In genomic region chr4:173226401-173226888, GRCh38 we compare ENCODE assay signal across 15 cellular contexts. TPM values are rescaled to one million over a fixed set of nuclear protein-coding genes. Genes with fewer than 3 reads are reported as not detected.
DNase-seq lines count a peak whose midpoint lies in the region; ATAC-seq and TF ChIP-seq lines count a peak whose summit lies in the region.
"Had no signal": no experiment of that assay in that cellular context is flagged by ENCODE, and none has a peak within 500 bp of the region (broad histone marks: within the 10 kb centered on the region; RNA-seq: fewer than 3 reads in every experiment).

No MANE protein-coding gene starts in this region.

- H3K4me3 Mint-ChIP-seq in GM23338 (no peak overlapping the region), HFFc6 (no peak overlapping the region)
- H3K4me3 Mint-ChIP-seq: CD4-positive, CD25-positive, alpha-beta regulatory T cell; CD8-positive, alpha-beta memory T cell had no signal

- no peak overlapping the region for H2AFZ ChIP-seq in GM23338

- no peaks in the 10 kb centered on the region for H4K20me1 ChIP-seq in GM23338 (replicated peaks; ENCODE audit: insufficient read depth)

- H3K27ac ChIP-seq in 22Rv1 (peak overlapping the region; percentile 33; the same call in 1 of the 2 replicates), GM23338 (ENCODE audit: low read depth) (no peak overlapping the region), caudate nucleus (ENCODE audit: low read depth, low read length) (no peak overlapping the region)

- peak overlapping the region; percentile 60 for H3K4me2 ChIP-seq in GM23338

- H3K4me1 Mint-ChIP-seq in GM23338 (peaks cover 62% of the 10 kb centered on the region), HFFc6 (ENCODE audit: low read depth) (no peaks in the 10 kb centered on the region)

- DNase-seq in GM23338 (ENCODE audit: low spot score) (no peak), SK-MEL-5 (ENCODE audit: low read depth, low spot score) (peak; percentile 71), foreskin melanocyte (peak; percentile 62), HFFc6 (no peak), cerebellar cortex (ENCODE audit: low spot score) (no peak), caudate nucleus (lab: John Stamatoyannopoulos, UW) (no peak)
- DNase-seq: ACHN; BE2C; C1 segment of cervical spinal cord; Caco-2; CD4-positive, CD25-positive, alpha-beta regulatory T cell; CD8-positive, alpha-beta memory T cell; GOT3 had no signal

- no peaks in the 10 kb centered on the region for H3F3A ChIP-seq in GM23338 (replicated peaks; ENCODE audit: low read depth)

- ATAC-seq in GM23338: peak; percentile 55

- peaks cover 49% of the 10 kb centered on the region for H3K4me1 ChIP-seq in GM23338 (ENCODE audit: insufficient read depth)
- H3K4me1 ChIP-seq: BE2C, Caco-2, HAP-1 had no signal

- H3K27ac Mint-ChIP-seq in GM23338 (peak overlapping the region; percentile 70; the same call in 1 of the 2 replicates), HFFc6 (no peak overlapping the region)

- H3K4me3 ChIP-seq in GM23338: no peak overlapping the region
- H3K4me3 ChIP-seq: HAP-1 had no signal

- no peaks in the 10 kb centered on the region for H3K27me3 ChIP-seq in GM23338 (ENCODE audit: insufficient read depth)
- H3K27me3 ChIP-seq: BE2C had no signal

- peaks cover 2% of the 10 kb centered on the region for H3K27me3 Mint-ChIP-seq in GM23338 (ENCODE audit: insufficient read depth, low read depth, poor library complexity)
- no peaks in the 10 kb centered on the region for H3K27me3 Mint-ChIP-seq in HFFc6 (ENCODE audit: insufficient read depth)
- H3K27me3 Mint-ChIP-seq: CD4-positive, CD25-positive, alpha-beta regulatory T cell; CD8-positive, alpha-beta memory T cell had no signal

- H3K36me3 Mint-ChIP-seq in GM23338 (ENCODE audit: low read depth) (peaks cover 18% of the 10 kb centered on the region; the same call in 2 of the 3 replicates), HFFc6 (ENCODE audit: low read depth) (no peaks in the 10 kb centered on the region)

- TF ChIP-seq CTCF in 22Rv1 (IDR thresholded peaks at IDR 0.05) (no peak), GM23338 (conservative IDR thresholded peaks at IDR 0.05; ENCODE audit: low read depth in 2 of 2) (no peak), HFFc6 (IDR thresholded peaks at IDR 0.05) (no peak)

- H3K9me2 ChIP-seq in GM23338 (ENCODE audit: insufficient read depth): no peaks in the 10 kb centered on the region

- peaks cover 95% of the 10 kb centered on the region for H3K79me2 ChIP-seq in GM23338 (replicated peaks; ENCODE audit: insufficient read depth)

- no peaks in the 10 kb centered on the region for H3K36me3 ChIP-seq in GM23338 (ENCODE audit: insufficient read depth)
- H3K36me3 ChIP-seq: BE2C, HAP-1 had no signal

- H3K9me3 Mint-ChIP-seq in GM23338: no peaks in the 10 kb centered on the region
- no peaks in the 10 kb centered on the region for H3K9me3 Mint-ChIP-seq in HFFc6
- H3K9me3 Mint-ChIP-seq: CD4-positive, CD25-positive, alpha-beta regulatory T cell; CD8-positive, alpha-beta memory T cell had no signal

- in situ Hi-C loops in SK-MEL-5 (cut with HindIII; ENCODE audit: low pct_unique_long_range_greater_than_20kb, low sequenced_read_pairs): no loop called here

TF ChIP-seq in GM23338, 12 proteins besides CTCF, POLR2A, EP300 and RAD21 (continues in another document):
- TF ChIP-seq EZH2phosphoT487 (IDR thresholded peaks at IDR 0.05; ENCODE audit: unreplicated experiment) (no peak), ZNF114 (CRISPR knock-in tag; IDR thresholded peaks at IDR 0.05) (no peak), ZNF462 (CRISPR knock-in tag; IDR thresholded peaks at IDR 0.05) (no peak), JUNB (IDR thresholded peaks at IDR 0.05; ENCODE audit: unreplicated experiment) (no peak), POLR2AphosphoS5 (IDR thresholded peaks at IDR 0.05; ENCODE audit: low read depth) (no peak), EZH2 (IDR thresholded peaks at IDR 0.05; ENCODE audit: low read depth, unreplicated experiment) (no peak), STAT1 (IDR thresholded peaks at IDR 0.05; ENCODE audit: unreplicated experiment) (no peak), ZNF331 (CRISPR knock-in tag; IDR thresholded peaks at IDR 0.05; ENCODE audit: low read depth) (no peak)

RNA-seq across cellular contexts. Expression of gene GALNT7, which starts 57.8 kb away (rescaled TPM):
- 64.2 and 72.2 TPM in 2 replicates for total RNA-seq in GM23338 (2014; rRNA removed; shearing (Covaris generic))
- polyA plus RNA-seq in GM23338 (2016; fragmentation: Nextera tagmentation; extraction: Ambion mirVana): 28.9 and 31.8 TPM in 2 replicates
- total RNA-seq in SK-MEL-5 (2014; rRNA removed; shearing (Covaris generic)): 22.1 and 23.7 TPM in 2 replicates
- polyA plus RNA-seq in SK-MEL-5 (2015; cell fraction: cytosol; rRNA removed): 18.8 and 27.0 TPM in 2 replicates
- 46.4 and 54.0 TPM in 2 replicates for polyA plus RNA-seq in SK-MEL-5 (2015; cell fraction: nucleus; rRNA removed)
- 10 to 100 TPM; 10.9 to 24.3 (median 23.0) TPM for total RNA-seq in HFFc6 (2021; fragmentation: NEBNext Ultra II Directional; extraction: Animal tissue kit (Norgen Biotek cat#: 25700))

Comparison
In these comparisons a context has a peak if more than half of its experiments do, and no peak if none do; other contexts are left out.
1. DNase-seq: peak in SK-MEL-5 (single experiment) and foreskin melanocyte (single experiment); none in GM23338 (single experiment), HFFc6 (single experiment), cerebellar cortex (single experiment) and caudate nucleus (0 of 61).